ENCODE assay signal across 24 cellular contexts in the genomic region with DNA sequence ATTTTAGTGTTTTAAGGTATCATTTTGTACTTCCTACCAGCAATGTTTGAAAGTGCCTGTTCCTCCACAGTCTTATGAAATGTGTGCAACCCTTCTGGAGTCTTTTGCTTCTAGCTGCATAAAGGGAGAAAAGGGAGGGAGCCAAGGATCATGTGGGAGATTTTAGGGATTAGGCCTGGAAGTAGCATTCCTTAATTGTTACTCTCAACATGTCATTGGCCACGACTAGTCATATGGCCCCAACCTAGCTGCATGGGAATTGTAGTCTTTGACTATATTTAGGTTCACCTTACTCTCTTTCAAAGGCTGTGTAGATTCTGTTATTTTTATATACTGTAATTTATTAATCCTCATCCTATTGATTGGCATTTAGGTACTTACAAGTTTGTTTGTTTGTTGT. TPM values are rescaled to one million over a fixed set of nuclear protein-coding genes. Genes with fewer than 3 reads are reported as not detected.
DNase-seq lines count a peak whose midpoint lies in the region; ATAC-seq and TF ChIP-seq lines count a peak whose summit lies in the region.
"Had no signal": no experiment of that assay in that cellular context is flagged by ENCODE, and none has a peak within 500 bp of the region (broad histone marks: within the 10 kb centered on the region; RNA-seq: fewer than 3 reads in every experiment).

No MANE protein-coding gene starts in this region.

- H3K4me3 ChIP-seq in fibroblast of the aortic adventitia (ENCODE audit: low read depth, low read length), result no peak overlapping the region
- H3K4me3 ChIP-seq: ascending aorta, upper lobe of right lung had no signal

- no peak for TF ChIP-seq CTCF in fibroblast of the aortic adventitia (IDR thresholded peaks at IDR 0.05; ENCODE audit: insufficient read depth, low read length)

- peak; percentile 40 for DNase-seq in G401 (ENCODE audit: low spot score)
- peak; percentile 40 for DNase-seq in NCI-H82 treated with DMSO at 0.1 percent for 48 hours (lab: John Stamatoyannopoulos, UW; ENCODE audit: unreplicated experiment)
- DNase-seq in fibroblast of the aortic adventitia (ENCODE audit: low read depth), result peak; percentile 50
- no peak for DNase-seq in sciatic nerve (ENCODE audit: low spot score)
- DNase-seq in stimulated activated CD8-positive, alpha-beta memory T cell treated with anti-CD3 and anti-CD28 coated beads, Interleukin-4, amount 100 ng/mL, for 48 hours, result no peak
- no peak for DNase-seq in hypothalamus (lab: John Stamatoyannopoulos, UW)
- no peak for DNase-seq in cortex of kidney (lab: John Stamatoyannopoulos, UW)
- DNase-seq: activated B cell treated with CpG ODN at 0.5 μM for 24 hours; activated CD4-positive, alpha-beta memory T cell treated with anti-CD3 and anti-CD28 coated beads, Interleukin-2, amount 10 ng/mL, durations not matched to agents 7 days and 5 days; activated naive CD4-positive, alpha-beta T cell treated with anti-CD3 and anti-CD28 coated beads, Interleukin-2, amount 10 ng/mL, durations not matched to agents 7 days and 5 days; activated T-cell treated with anti-CD3 and anti-CD28 coated beads, Interleukin-2, amount 50 U/mL, for 24 hours; BE2C; COR-L47; Karpas-422; naive B cell; NCI-H1092; NCI-H2171; NCI-H526 treated with DMSO at 0.1 percent for 48 hours; SIG-M5; stimulated activated naive CD8-positive, alpha-beta T cell treated with anti-CD3 and anti-CD28 coated beads, Interleukin-15, amount 100 ng/mL, for 72 hours; T-helper 2 cell; upper lobe of right lung had no signal

- in situ Hi-C loops in G401 (cut with HindIII; ENCODE audit: low sequenced_read_pairs), result no loop called here

- ATAC-seq in sciatic nerve (peak; percentile 59), HG03045 (IDR thresholded peaks at IDR 0.05; ENCODE audit: unreplicated experiment) (no peak)
- ATAC-seq: stimulated activated naive CD8-positive, alpha-beta T cell treated with anti-CD3 and anti-CD28 coated beads, Interleukin-15, amount 100 ng/mL, for 72 hours; upper lobe of right lung had no signal

- intact Hi-C loops in sciatic nerve (cut with DNase I), result no loop called here

RNA-seq across cellular contexts. Expression of gene CRTAP, which starts 14.9 kb away (rescaled TPM):
- total RNA-seq in G401 (2014; rRNA removed; shearing (Covaris generic)), result 280 and 316 TPM in 2 replicates
- total RNA-seq in fibroblast of the aortic adventitia (ENCODE audit: low replicate concordance) (109 and 323 TPM in 2 replicates), sciatic nerve (245 TPM)

RNA-seq across cellular contexts. Expression of gene GLB1, which starts 31.8 kb away (rescaled TPM):
- total RNA-seq in G401 (2014; rRNA removed; shearing (Covaris generic)), result 61.5 and 95.3 TPM in 2 replicates
- total RNA-seq in fibroblast of the aortic adventitia (ENCODE audit: low replicate concordance), result 49.5 and 136 TPM in 2 replicates
- 33.8 TPM for total RNA-seq in sciatic nerve

RNA-seq across cellular contexts. Expression of gene TMPPE, which starts 31.8 kb away (rescaled TPM):
- total RNA-seq in G401 (2014; rRNA removed; shearing (Covaris generic)), result 1.4 and 2.3 TPM in 2 replicates
- total RNA-seq in fibroblast of the aortic adventitia (ENCODE audit: low replicate concordance), result 2.2 and 5.7 TPM in 2 replicates
- 6.2 TPM for total RNA-seq in sciatic nerve

Comparison
In these comparisons a context has a peak if more than half of its experiments do, and no peak if none do; other contexts are left out.
1. DNase-seq: peak in G401 (single experiment), NCI-H82 treated with DMSO at 0.1 percent for 48 hours (single experiment) and fibroblast of the aortic adventitia (single experiment); none in sciatic nerve (single experiment), stimulated activated CD8-positive, alpha-beta memory T cell treated with anti-CD3 and anti-CD28 coated beads, Interleukin-4, amount 100 ng/mL, for 48 hours (single experiment), hypothalamus (0 of 51) and cortex of kidney (single experiment).